ENCODE assay signal across 9 cellular contexts in genomic region chr20:50385733-50386640, GRCh38.
A peak's percentile ranks its signal among the peaks of the same experiment; 100 is the strongest.
DNase-seq lines count a peak whose midpoint lies in the region; ATAC-seq and TF ChIP-seq lines count a peak whose summit lies in the region.
"Had no signal": no experiment of that assay in that cellular context is flagged by ENCODE, and none has a peak within 500 bp of the region (broad histone marks: within the 10 kb centered on the region; RNA-seq: fewer than 3 reads in every experiment).

No MANE protein-coding gene starts in this region.

- H3K4me1 ChIP-seq in CD8-positive, alpha-beta T cell (ENCODE audit: insufficient read depth, low read length), result peaks cover 41% of the 10 kb centered on the region
- H3K4me1 ChIP-seq: foreskin keratinocyte had no signal

- ATAC-seq in CD8-positive, alpha-beta T cell, result peak; percentile 87
- no peak for ATAC-seq in GM19324 (IDR thresholded peaks at IDR 0.05; ENCODE audit: low FRiP score, unreplicated experiment)
- ATAC-seq: foreskin keratinocyte had no signal

- CTCF ChIA-PET in CD8-positive, alpha-beta T cell (lab: Charles Lee), result no interaction called here

- H3K36me3 Mint-ChIP-seq in CD8-positive, alpha-beta T cell, result no peaks in the 10 kb centered on the region

- peaks cover 63% of the 10 kb centered on the region for H3K4me1 Mint-ChIP-seq in CD8-positive, alpha-beta T cell (ENCODE audit: low read depth)

- intact Hi-C loops in CD8-positive, alpha-beta T cell (cut with DNase I, micrococcal nuclease), result loop anchor here (2.0 to 5.0 kb wide), 2 partner anchors 49 to 195 kb away; partner anchors contain the start of gene CEBPB (in 2 of the 2)

- peak; percentile 37 to 84 (median 60) for DNase-seq in CD8-positive, alpha-beta T cell
- DNase-seq in UCSD-AML1 (lab: John Stamatoyannopoulos, UW; ENCODE audit: unreplicated experiment) (peak; percentile 72), DMS 273 treated with DMSO at 0.1 percent for 48 hours (lab: John Stamatoyannopoulos, UW) (no peak), glomerular visceral epithelial cell (ENCODE audit: extremely low spot score) (no peak), midbrain (lab: John Stamatoyannopoulos, UW) (no peak)
- peak; percentile 49 for DNase-seq in activated gamma-delta T cell treated with anti-CD3 and anti-CD28 coated beads, Interleukin-2, amount 50 U/mL, for 16 hours (ENCODE audit: low read depth)
- peak; percentile 6 for DNase-seq in stimulated activated CD4-positive, alpha-beta T cell treated with anti-CD3 and anti-CD28 coated beads, Interleukin-2, amount 100 ng/mL, for 4 hours (ENCODE audit: low read depth)
- DNase-seq: foreskin keratinocyte had no signal

- H3K27ac ChIP-seq in CD8-positive, alpha-beta T cell (ENCODE audit: low read depth, low read length), result no peak overlapping the region
- H3K27ac ChIP-seq: foreskin keratinocyte had no signal

- H3K27me3 ChIP-seq in CD8-positive, alpha-beta T cell (ENCODE audit: insufficient read depth, low read length), result no peaks in the 10 kb centered on the region
- H3K27me3 ChIP-seq: foreskin keratinocyte had no signal

- no peaks in the 10 kb centered on the region for H3K36me3 ChIP-seq in CD8-positive, alpha-beta T cell (ENCODE audit: insufficient read depth, low read length)

- no peaks in the 10 kb centered on the region for H3K9me3 ChIP-seq in CD8-positive, alpha-beta T cell (ENCODE audit: low read length)

- no peaks in the 10 kb centered on the region for H3K9me3 Mint-ChIP-seq in CD8-positive, alpha-beta T cell

- H3K27me3 Mint-ChIP-seq in CD8-positive, alpha-beta T cell (ENCODE audit: low read depth), result peaks cover 4% of the 10 kb centered on the region

- H3K4me3 ChIP-seq in CD8-positive, alpha-beta T cell (ENCODE audit: low read depth, low read length), result no peak overlapping the region

- TF ChIP-seq CTCF in CD8-positive, alpha-beta T cell (IDR thresholded peaks at IDR 0.05), result no peak

- peak overlapping the region; percentile 43 for H3K4me3 Mint-ChIP-seq in CD8-positive, alpha-beta T cell

- POLR2A ChIA-PET in CD8-positive, alpha-beta T cell (lab: Charles Lee), result interaction anchor here (0.6 to 0.7 kb wide), 3 partner anchors 19 to 233 kb away, joined by 3 read pairs; no protein-coding TSS in a partner anchor

- H3K27ac Mint-ChIP-seq in CD8-positive, alpha-beta T cell, result peak overlapping the region; percentile 64

Comparison
In these comparisons a context has a peak if more than half of its experiments do, and no peak if none do; other contexts are left out.
1. DNase-seq: peak in CD8-positive, alpha-beta T cell (7 of 7), UCSD-AML1 (single experiment), activated gamma-delta T cell treated with anti-CD3 and anti-CD28 coated beads, Interleukin-2, amount 50 U/mL, for 16 hours (single experiment) and stimulated activated CD4-positive, alpha-beta T cell treated with anti-CD3 and anti-CD28 coated beads, Interleukin-2, amount 100 ng/mL, for 4 hours (single experiment); none in DMS 273 treated with DMSO at 0.1 percent for 48 hours (single experiment), glomerular visceral epithelial cell (single experiment) and midbrain (single experiment).